ENCODE assay signal across 19 cellular contexts in genomic region chr9:123455187-123455586, GRCh38.
DNase-seq lines count a peak whose midpoint lies in the region; TF ChIP-seq lines count a peak whose summit lies in the region.
"Had no signal": no experiment of that assay in that cellular context is flagged by ENCODE, and none has a peak within 500 bp of the region (broad histone marks: within the 10 kb centered on the region; RNA-seq: fewer than 3 reads in every experiment).

No MANE protein-coding gene starts in this region.

- H3K4me3 ChIP-seq in BLaER1 (no peak overlapping the region), coronary artery (no peak overlapping the region), muscle layer of duodenum (ENCODE audit: low read depth in 1 of 2, low read length in 2 of 2) (no peak overlapping the region), spleen (no peak overlapping the region)
- H3K4me3 ChIP-seq: GM23338, HAP-1 had no signal

- DNase-seq in coronary artery (ENCODE audit: low spot score) (peak; percentile 66), spleen (peak; percentile 51), T1000 (lab: John Stamatoyannopoulos, UW) (no peak), NCI-H128 (lab: John Stamatoyannopoulos, UW; ENCODE audit: unreplicated experiment) (no peak), GM19238 (ENCODE audit: insufficient read length, low spot score) (no peak)
- DNase-seq: AML-193; CD8-positive, alpha-beta memory T cell; KBM-7; NCI-H1092; NCI-H146; NCI-H2029; NCI-H2227 treated with DMSO at 0.1 percent for 48 hours; NCI-H510A treated with DMSO at 0.1 percent for 48 hours; NCI-H748 treated with DMSO at 0.1 percent for 48 hours had no signal

- TF ChIP-seq POLR2A in spleen (IDR thresholded peaks at IDR 0.05), result no peak

- H4K20me1 ChIP-seq in BLaER1, result no peaks in the 10 kb centered on the region

- intact Hi-C loops in spleen (cut with DNase I; ENCODE audit: low total_unique reads), result no loop called here

- H3K9me3 ChIP-seq in BLaER1, result no peaks in the 10 kb centered on the region
- H3K9me3 ChIP-seq in muscle layer of duodenum (ENCODE audit: control insufficient read depth in 1 of 2, low read length in 2 of 2), result no peaks in the 10 kb centered on the region
- H3K9me3 ChIP-seq in spleen, result no peaks in the 10 kb centered on the region
- H3K9me3 ChIP-seq: HAP-1 had no signal

- H3K4me1 ChIP-seq in BLaER1, result peaks cover 17% of the 10 kb centered on the region
- no peaks in the 10 kb centered on the region for H3K4me1 ChIP-seq in muscle layer of duodenum (ENCODE audit: control insufficient read depth in 1 of 2, insufficient read depth in 2 of 2, low read length in 2 of 2)
- no peaks in the 10 kb centered on the region for H3K4me1 ChIP-seq in spleen
- H3K4me1 ChIP-seq: HAP-1 had no signal

- WGBS in spleen, 5 donors, result 92 to 98% (median 97%) methylated on average over 10 to 13 of the region's 13 CpGs

- H3K27me3 ChIP-seq in BLaER1 (no peaks in the 10 kb centered on the region), muscle layer of duodenum (ENCODE audit: low read depth, low read length) (no peaks in the 10 kb centered on the region), spleen (replicated peaks in 1 of 7) (no peaks in the 10 kb centered on the region)

- TF ChIP-seq CTCF in coronary artery (IDR thresholded peaks at IDR 0.05), result no peak
- no peak for TF ChIP-seq CTCF in spleen (IDR thresholded peaks at IDR 0.05 in 8 of 11, conservative IDR thresholded peaks at IDR 0.05 in 3 of 11)

- H3K27ac ChIP-seq in BLaER1 (no peak overlapping the region), coronary artery (no peak overlapping the region), muscle layer of duodenum (ENCODE audit: low read length) (peak overlapping the region; percentile 2), spleen (no peak overlapping the region)
- H3K27ac ChIP-seq: C4-2B had no signal

- no peak overlapping the region for H3K9ac ChIP-seq in BLaER1

- peak overlapping the region; percentile 41 for H3K4me2 ChIP-seq in BLaER1
- H3K4me2 ChIP-seq: GM23338 had no signal

- H3K36me3 ChIP-seq in BLaER1, result peaks cover 57% of the 10 kb centered on the region
- peaks cover 0 to 20% of the 10 kb centered on the region in 2 donors for H3K36me3 ChIP-seq in muscle layer of duodenum (ENCODE audit: control insufficient read depth in 1 of 2, insufficient read depth in 2 of 2, low read length in 2 of 2)
- H3K36me3 ChIP-seq in spleen, result peaks cover 0 to 80% (median 27%) of the 10 kb centered on the region in 6 donors
- H3K36me3 ChIP-seq: HAP-1 had no signal

Comparison
In these comparisons a context has a peak if more than half of its experiments do, and no peak if none do; other contexts are left out.
1. DNase-seq: peak in coronary artery (single experiment) and spleen (single experiment); none in T1000 (single experiment), NCI-H128 (single experiment) and GM19238 (single experiment).